Comparison of ENCODE assay signal across 11 cellular contexts in the genomic region with DNA sequence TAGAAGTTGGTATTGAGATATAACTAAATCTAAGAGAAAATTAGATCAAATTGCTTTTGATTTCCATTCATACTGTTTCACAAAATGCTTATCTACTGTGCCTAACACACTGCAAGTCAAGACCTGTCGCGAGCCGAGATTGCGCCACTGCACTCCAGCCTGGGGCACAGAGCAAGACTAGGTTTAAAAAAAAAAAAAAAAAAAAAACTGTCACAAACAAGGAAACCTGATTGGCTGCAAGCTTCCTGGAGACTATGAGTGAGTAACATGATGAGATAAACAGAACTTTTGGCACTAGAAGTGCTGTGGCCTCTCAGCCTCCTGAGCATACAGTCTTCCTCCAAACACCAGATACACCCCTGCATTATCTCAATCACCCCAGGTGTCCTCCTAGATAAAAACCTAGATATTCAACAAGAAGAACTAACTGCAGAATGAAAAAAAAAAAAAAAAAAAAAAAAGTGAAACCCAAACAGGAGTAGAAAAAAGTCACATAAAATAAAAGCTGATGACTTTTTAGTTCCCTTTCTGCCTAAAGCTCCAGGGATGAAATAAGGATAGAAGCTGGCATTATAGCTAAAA.
DNase-seq lines count a peak whose midpoint lies in the region; ATAC-seq, FAIRE-seq and TF ChIP-seq lines count a peak whose summit lies in the region.
"Had no signal": no experiment of that assay in that cellular context is flagged by ENCODE, and none has a peak within 500 bp of the region (broad histone marks: within the 10 kb centered on the region; RNA-seq: fewer than 3 reads in every experiment).

No MANE protein-coding gene starts in this region.

- no peak overlapping the region for H4K5ac ChIP-seq in IMR-90 (ENCODE audit: low read depth, low read length)

- TF ChIP-seq CTCF in A549 (IDR thresholded peaks at IDR 0.05) (no peak), IMR-90 (conservative IDR thresholded peaks at IDR 0.05; ENCODE audit: low read depth, low read length) (no peak)
- TF ChIP-seq CTCF in activated CD8-positive, alpha-beta T cell treated with anti-CD3 and anti-CD28 coated beads for 36 hours (IDR thresholded peaks at IDR 0.05), result no peak

- no peak overlapping the region for H3K9ac ChIP-seq in IMR-90 (ENCODE audit: low read depth, low read length)

- BruUV-seq in IMR-90 (replicated peaks; lab: Mats Ljungman, UMichigan), result no TSS peak

- H3K4me2 ChIP-seq in A549, result peak overlapping the region; percentile 78
- peak overlapping the region; percentile 41 for H3K4me2 ChIP-seq in IMR-90 (ENCODE audit: low read depth, low read length)

- no peak overlapping the region for H3K27ac Mint-ChIP-seq in stimulated activated effector memory CD8-positive, alpha-beta T cell treated with anti-CD3 and anti-CD28 coated beads, Interleukin-12 subunit alpha, Interleukin-12 subunit beta, amount 100 ng/mL, for 72 hours
- no peak overlapping the region for H3K27ac Mint-ChIP-seq in activated CD8-positive, alpha-beta T cell treated with anti-CD3 and anti-CD28 coated beads for 36 hours
- H3K27ac Mint-ChIP-seq: CD4-positive, CD25-positive, alpha-beta regulatory T cell had no signal

- H4K91ac ChIP-seq in IMR-90 (ENCODE audit: insufficient read depth, low read depth, low read length), result no peak overlapping the region

- H3K27me3 ChIP-seq in IMR-90 (ENCODE audit: control insufficient read depth, insufficient read depth, low read length), result no peaks in the 10 kb centered on the region

- H4K20me1 ChIP-seq in IMR-90 (ENCODE audit: insufficient read depth, low read length), result peaks cover 3% of the 10 kb centered on the region; the same call in 1 of the 2 replicates

- TF ChIP-seq EP300 in A549 (IDR thresholded peaks at IDR 0.05), result no peak

- H3K4me1 ChIP-seq in A549, result peaks cover 49% of the 10 kb centered on the region
- peaks cover 6% of the 10 kb centered on the region; the same call in 1 of the 2 replicates for H3K4me1 ChIP-seq in IMR-90 (ENCODE audit: control insufficient read depth, insufficient read depth, low read length)

- no peak overlapping the region for H3K23ac ChIP-seq in IMR-90 (ENCODE audit: low read depth, low read length)

- DNase-seq in A549 (ENCODE audit: low read depth in 1 of 2, low spot score in 1 of 2) (peak; percentile 64 to 78), IMR-90 (peak; percentile 88), amniotic epithelial cell (ENCODE audit: low read depth) (peak; percentile 80), iris pigment epithelial cell (ENCODE audit: low read depth) (peak; percentile 88)
- no peak for DNase-seq in activated naive CD4-positive, alpha-beta T cell (lab: John Stamatoyannopoulos, UW)
- DNase-seq in stimulated activated effector memory CD8-positive, alpha-beta T cell treated with anti-CD3 and anti-CD28 coated beads, Interleukin-12 subunit alpha, Interleukin-12 subunit beta, amount 100 ng/mL, for 72 hours (ENCODE audit: low spot score in 2 of 2), result no peak
- no peak for DNase-seq in activated CD8-positive, alpha-beta T cell treated with anti-CD3 and anti-CD28 coated beads for 36 hours
- DNase-seq: activated CD8-positive, alpha-beta memory T cell treated with anti-CD3 and anti-CD28 coated beads, Interleukin-2, amount 50 U/mL, for 4 hours; CD4-positive, CD25-positive, alpha-beta regulatory T cell; NCI-H2081 treated with DMSO at 0.1 percent for 48 hours had no signal

- H3K27me3 Mint-ChIP-seq in activated CD8-positive, alpha-beta T cell treated with anti-CD3 and anti-CD28 coated beads for 36 hours, result peaks cover 24% of the 10 kb centered on the region

- H3K14ac ChIP-seq in IMR-90 (replicated peaks; ENCODE audit: low read depth, low read length), result no peak overlapping the region

- 8% methylated on average over 4 of the region's 4 CpGs for WGBS in A549 (ENCODE audit: missing lambda C conversion rate)
- WGBS in IMR-90 (ENCODE audit: extremely low coverage in 2 of 2, insufficient read length in 1 of 2), 2 experiments, result no CpG with 5 or more reads among the region's 4 CpGs

- peaks cover 3% of the 10 kb centered on the region; the same call in 1 of the 2 replicates for H3K9me1 ChIP-seq in IMR-90 (ENCODE audit: insufficient read depth, low read length)

- H3K9me3 ChIP-seq in A549 (no peaks in the 10 kb centered on the region), IMR-90 (ENCODE audit: control insufficient read depth, insufficient read depth, low read length) (no peaks in the 10 kb centered on the region)

- no peaks in the 10 kb centered on the region for H3K36me3 Mint-ChIP-seq in stimulated activated effector memory CD8-positive, alpha-beta T cell treated with anti-CD3 and anti-CD28 coated beads, Interleukin-12 subunit alpha, Interleukin-12 subunit beta, amount 100 ng/mL, for 72 hours
- H3K36me3 Mint-ChIP-seq in activated CD8-positive, alpha-beta T cell treated with anti-CD3 and anti-CD28 coated beads for 36 hours (ENCODE audit: low read depth), result no peaks in the 10 kb centered on the region
- H3K36me3 Mint-ChIP-seq: CD4-positive, CD25-positive, alpha-beta regulatory T cell had no signal

- no peak overlapping the region for H2BK120ac ChIP-seq in IMR-90 (ENCODE audit: low read depth, low read length)

- H3K4ac ChIP-seq in IMR-90 (ENCODE audit: low read depth, low read length), result no peak overlapping the region

- H2BK15ac ChIP-seq in IMR-90 (ENCODE audit: low read depth, low read length), result no peak overlapping the region

- H2AFZ ChIP-seq in IMR-90 (replicated peaks; ENCODE audit: low read length, poor library complexity), result no peak overlapping the region

- no peak overlapping the region for H3K4me3 Mint-ChIP-seq in stimulated activated effector memory CD8-positive, alpha-beta T cell treated with anti-CD3 and anti-CD28 coated beads, Interleukin-12 subunit alpha, Interleukin-12 subunit beta, amount 100 ng/mL, for 72 hours
- no peak overlapping the region for H3K4me3 Mint-ChIP-seq in activated CD8-positive, alpha-beta T cell treated with anti-CD3 and anti-CD28 coated beads for 36 hours
- H3K4me3 Mint-ChIP-seq: CD4-positive, CD25-positive, alpha-beta regulatory T cell had no signal

- peaks cover 6 to 48% of the 10 kb centered on the region in 2 experiments; a peak in 2 of 4 replicates for H3K79me1 ChIP-seq in IMR-90 (ENCODE audit: low read depth in 1 of 2, low read length in 2 of 2)

- in situ Hi-C loops in IMR-90 (cut with MboI; ENCODE audit: low sequenced_read_pairs), result no loop called here

- intact Hi-C loops in IMR-90 (cut with micrococcal nuclease), result no loop called here
- intact Hi-C loops in activated CD8-positive, alpha-beta T cell treated with anti-CD3 and anti-CD28 coated beads for 36 hours (cut with micrococcal nuclease), result no loop called here

- ATAC-seq in A549 (peak; percentile 94 to 97), IMR-90 (ENCODE audit: low read depth) (peak; percentile 78), GM18861 (IDR thresholded peaks at IDR 0.05; ENCODE audit: unreplicated experiment) (no peak)
- no peak for ATAC-seq in stimulated activated effector memory CD8-positive, alpha-beta T cell treated with anti-CD3 and anti-CD28 coated beads, Interleukin-12 subunit alpha, Interleukin-12 subunit beta, amount 100 ng/mL, for 72 hours
- no peak for ATAC-seq in activated CD8-positive, alpha-beta T cell treated with anti-CD3 and anti-CD28 coated beads for 36 hours

- no peak overlapping the region for H4K8ac ChIP-seq in IMR-90 (ENCODE audit: low read depth in 2 of 2, low read length in 2 of 2)

- H3K27ac ChIP-seq in A549, result peak overlapping the region; percentile 62 to 64
- H3K27ac ChIP-seq in IMR-90 (ENCODE audit: insufficient read depth, low read length), result no peak overlapping the region

- TF ChIP-seq RAD21 in A549 (conservative IDR thresholded peaks at IDR 0.05 in 1 of 2, IDR thresholded peaks at IDR 0.05 in 1 of 2) (no peak), IMR-90 (IDR thresholded peaks at IDR 0.05; ENCODE audit: low read length) (no peak)

- 0 out of 2 replicates have a peak overlapping the region, but pooled peaks have one; percentile 30 for H2BK20ac ChIP-seq in IMR-90 (ENCODE audit: low read depth, low read length)

- peak overlapping the region; percentile 68 for H2BK5ac ChIP-seq in IMR-90 (ENCODE audit: low read depth, low read length, poor library complexity, severe bottlenecking)

- no peak overlapping the region for H3K56ac ChIP-seq in IMR-90 (ENCODE audit: extremely low read depth, insufficient read depth, low read length)

- TF ChIP-seq POLR2A in A549 (IDR thresholded peaks at IDR 0.05; ENCODE audit: low read length), result no peak
- no peak for TF ChIP-seq POLR2A in IMR-90 (IDR thresholded peaks at IDR 0.05; ENCODE audit: low read depth, low read length)

- no peak for FAIRE-seq in A549 (lab: Jason Lieb, UNC)

- POLR2A ChIA-PET in A549 (lab: Yijun Ruan, JAX), result interaction anchor here (0.6 kb wide), 3 partner anchors 19 to 149 kb away, joined by 3 to 4 read pairs (median 3); no protein-coding TSS in a partner anchor
- POLR2A ChIA-PET in IMR-90 (lab: Charles Lee; ENCODE audit: unreplicated experiment), result interaction anchor here (0.6 to 0.7 kb wide), 2 partner anchors 513 to 612 kb away, joined by 4 read pairs; no protein-coding TSS in a partner anchor
- POLR2A ChIA-PET in activated CD8-positive, alpha-beta T cell treated with anti-CD3 and anti-CD28 coated beads for 36 hours (lab: Charles Lee), result no interaction called here

- no peaks in the 10 kb centered on the region for H3K4me1 Mint-ChIP-seq in stimulated activated effector memory CD8-positive, alpha-beta T cell treated with anti-CD3 and anti-CD28 coated beads, Interleukin-12 subunit alpha, Interleukin-12 subunit beta, amount 100 ng/mL, for 72 hours
- H3K4me1 Mint-ChIP-seq in activated CD8-positive, alpha-beta T cell treated with anti-CD3 and anti-CD28 coated beads for 36 hours (ENCODE audit: low read depth), result no peaks in the 10 kb centered on the region
- H3K4me1 Mint-ChIP-seq: CD4-positive, CD25-positive, alpha-beta regulatory T cell had no signal

- no peaks in the 10 kb centered on the region for H3K9me3 Mint-ChIP-seq in stimulated activated effector memory CD8-positive, alpha-beta T cell treated with anti-CD3 and anti-CD28 coated beads, Interleukin-12 subunit alpha, Interleukin-12 subunit beta, amount 100 ng/mL, for 72 hours
- no peaks in the 10 kb centered on the region for H3K9me3 Mint-ChIP-seq in activated CD8-positive, alpha-beta T cell treated with anti-CD3 and anti-CD28 coated beads for 36 hours

- dilution Hi-C loops in IMR-90 (cut with HindIII; ENCODE audit: low sequenced_read_pairs, unreplicated experiment), result no loop called here

- no peak overlapping the region for H3K18ac ChIP-seq in IMR-90 (ENCODE audit: low read depth, low read length)

- H2AK9ac ChIP-seq in IMR-90 (replicated peaks; ENCODE audit: low read depth, low read length, poor library complexity), result no peak overlapping the region

- peak overlapping the region; percentile 14; the same call in 1 of the 3 replicates for H3K4me3 ChIP-seq in A549
- no peak overlapping the region for H3K4me3 ChIP-seq in IMR-90 (ENCODE audit: insufficient read depth, low read depth, low read length)

- no peaks in the 10 kb centered on the region for H3K36me3 ChIP-seq in IMR-90 (ENCODE audit: control insufficient read depth, insufficient read depth, low read length)

- CTCF ChIA-PET in A549 (lab: Yijun Ruan, JAX), result interaction anchor here (0.6 to 1.2 kb wide), 4 partner anchors 16 to 39 kb away, joined by 3 to 5 read pairs (median 4); no protein-coding TSS in a partner anchor
- CTCF ChIA-PET in IMR-90 (lab: Yijun Ruan, JAX), result interaction anchor here (0.6 to 1.0 kb wide), 11 partner anchors 11 to 904 kb away, joined by 3 to 9 read pairs (median 4); a partner anchor contains a TSS
- CTCF ChIA-PET in activated CD8-positive, alpha-beta T cell treated with anti-CD3 and anti-CD28 coated beads for 36 hours (lab: Charles Lee), result no interaction called here

- H2AK5ac ChIP-seq in IMR-90 (ENCODE audit: low read depth, low read length), result no peak overlapping the region

Comparison
In these comparisons a context has a peak if more than half of its experiments do, and no peak if none do; other contexts are left out.
1. ATAC-seq: peak in A549 (2 of 2) and IMR-90 (single experiment); none in stimulated activated effector memory CD8-positive, alpha-beta T cell treated with anti-CD3 and anti-CD28 coated beads, Interleukin-12 subunit alpha, Interleukin-12 subunit beta, amount 100 ng/mL, for 72 hours (single experiment), activated CD8-positive, alpha-beta T cell treated with anti-CD3 and anti-CD28 coated beads for 36 hours (single experiment) and GM18861 (single experiment).
2. DNase-seq: peak in A549 (2 of 2), IMR-90 (single experiment), amniotic epithelial cell (single experiment) and iris pigment epithelial cell (single experiment); none in activated naive CD4-positive, alpha-beta T cell (0 of 4), stimulated activated effector memory CD8-positive, alpha-beta T cell treated with anti-CD3 and anti-CD28 coated beads, Interleukin-12 subunit alpha, Interleukin-12 subunit beta, amount 100 ng/mL, for 72 hours (0 of 2) and activated CD8-positive, alpha-beta T cell treated with anti-CD3 and anti-CD28 coated beads for 36 hours (single experiment).